In the genomic region with DNA sequence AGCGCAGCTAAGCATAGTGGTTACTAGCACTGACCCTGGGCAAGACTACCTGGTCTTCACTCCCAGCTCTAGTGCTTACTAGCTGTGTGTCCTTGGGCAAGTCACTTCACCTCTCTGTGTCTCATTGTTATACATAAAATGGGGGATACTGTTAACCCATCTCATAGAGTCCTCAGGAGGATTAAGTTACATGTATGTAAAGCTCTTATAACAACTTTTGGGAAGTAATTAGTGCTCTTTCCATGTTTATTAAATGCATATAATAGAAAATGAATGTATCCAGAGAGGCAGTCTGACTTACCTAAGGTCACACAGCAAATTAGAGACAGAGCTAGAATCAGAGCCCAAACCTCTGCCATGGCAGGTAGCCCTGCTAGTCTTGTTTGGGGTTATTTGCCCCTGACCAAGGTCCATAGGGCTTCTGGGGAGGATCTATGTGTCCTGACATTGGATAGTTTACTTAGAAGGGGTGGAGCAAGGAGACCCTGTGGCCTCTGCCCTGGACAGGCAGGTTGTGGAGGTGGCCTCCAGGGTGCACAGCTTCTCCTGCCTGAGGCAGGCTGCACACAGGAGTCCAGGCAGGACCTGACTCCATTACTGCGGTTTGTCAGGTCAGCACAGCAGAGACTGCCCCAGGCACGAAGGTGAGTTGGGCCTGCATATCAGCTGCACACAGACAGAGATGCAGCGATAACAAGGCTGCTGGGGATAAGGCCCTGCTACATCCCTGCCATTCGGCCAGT, we compare ENCODE assay signal across 1 cellular context.
A peak's percentile ranks its signal among the peaks of the same experiment; 100 is the strongest.
TF ChIP-seq lines count a peak whose summit lies in the region.

No MANE protein-coding gene starts in this region.

TF ChIP-seq in HepG2, 621 proteins besides CTCF, POLR2A, EP300 and RAD21 (continued from another document and continues in another):
- TF ChIP-seq, protein P1, sequence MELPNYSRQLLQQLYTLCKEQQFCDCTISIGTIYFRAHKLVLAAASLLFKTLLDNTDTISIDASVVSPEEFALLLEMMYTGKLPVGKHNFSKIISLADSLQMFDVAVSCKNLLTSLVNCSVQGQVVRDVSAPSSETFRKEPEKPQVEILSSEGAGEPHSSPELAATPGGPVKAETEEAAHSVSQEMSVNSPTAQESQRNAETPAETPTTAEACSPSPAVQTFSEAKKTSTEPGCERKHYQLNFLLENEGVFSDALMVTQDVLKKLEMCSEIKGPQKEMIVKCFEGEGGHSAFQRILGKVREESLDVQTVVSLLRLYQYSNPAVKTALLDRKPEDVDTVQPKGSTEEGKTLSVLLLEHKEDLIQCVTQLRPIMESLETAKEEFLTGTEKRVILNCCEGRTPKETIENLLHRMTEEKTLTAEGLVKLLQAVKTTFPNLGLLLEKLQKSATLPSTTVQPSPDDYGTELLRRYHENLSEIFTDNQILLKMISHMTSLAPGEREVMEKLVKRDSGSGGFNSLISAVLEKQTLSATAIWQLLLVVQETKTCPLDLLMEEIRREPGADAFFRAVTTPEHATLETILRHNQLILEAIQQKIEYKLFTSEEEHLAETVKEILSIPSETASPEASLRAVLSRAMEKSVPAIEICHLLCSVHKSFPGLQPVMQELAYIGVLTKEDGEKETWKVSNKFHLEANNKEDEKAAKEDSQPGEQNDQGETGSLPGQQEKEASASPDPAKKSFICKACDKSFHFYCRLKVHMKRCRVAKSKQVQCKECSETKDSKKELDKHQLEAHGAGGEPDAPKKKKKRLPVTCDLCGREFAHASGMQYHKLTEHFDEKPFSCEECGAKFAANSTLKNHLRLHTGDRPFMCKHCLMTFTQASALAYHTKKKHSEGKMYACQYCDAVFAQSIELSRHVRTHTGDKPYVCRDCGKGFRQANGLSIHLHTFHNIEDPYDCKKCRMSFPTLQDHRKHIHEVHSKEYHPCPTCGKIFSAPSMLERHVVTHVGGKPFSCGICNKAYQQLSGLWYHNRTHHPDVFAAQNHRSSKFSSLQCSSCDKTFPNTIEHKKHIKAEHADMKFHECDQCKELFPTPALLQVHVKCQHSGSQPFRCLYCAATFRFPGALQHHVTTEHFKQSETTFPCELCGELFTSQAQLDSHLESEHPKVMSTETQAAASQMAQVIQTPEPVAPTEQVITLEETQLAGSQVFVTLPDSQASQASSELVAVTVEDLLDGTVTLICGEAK (IDR thresholded peaks at IDR 0.05), result no peak
- TF ChIP-seq, protein P1 (CRISPR knock-in tag; IDR thresholded peaks at IDR 0.05), result peak; percentile 41; the same call in 1 of the 2 replicates
- TF ChIP-seq PAX8 (CRISPR knock-in tag; IDR thresholded peaks at IDR 0.05; ENCODE audit: borderline replicate concordance) (no peak), POLR2AphosphoS5 (IDR thresholded peaks at IDR 0.05; ENCODE audit: low read depth, low read length) (no peak), JUND (CRISPR knock-in tag; IDR thresholded peaks at IDR 0.05) (0 out of 2 replicates have a peak, but pooled peaks have one; percentile 51), NR2F6 (IDR thresholded peaks at IDR 0.05) (no peak), NR2F6 (CRISPR knock-in tag; IDR thresholded peaks at IDR 0.05) (peak; percentile 46; the same call in 1 of the 2 replicates), IRF2 (CRISPR knock-in tag; IDR thresholded peaks at IDR 0.05) (no peak), ZNF160 (CRISPR knock-in tag; IDR thresholded peaks at IDR 0.05) (peak; percentile 51; the same call in 1 of the 2 replicates), DPF2 (CRISPR knock-in tag; IDR thresholded peaks at IDR 0.05; ENCODE audit: borderline replicate concordance, low read depth) (0 out of 2 replicates have a peak, but pooled peaks have one; percentile 18), ZNF672 (CRISPR knock-in tag; IDR thresholded peaks at IDR 0.05) (no peak), ZMYM3 (CRISPR knock-in tag; IDR thresholded peaks at IDR 0.05) (peak; percentile 96), ZFX (CRISPR knock-in tag; IDR thresholded peaks at IDR 0.05; ENCODE audit: low read depth) (peak; percentile 50), RNF2 (conservative IDR thresholded peaks at IDR 0.05; ENCODE audit: low read depth) (no peak), BORCS8-MEF2B (CRISPR knock-in tag; IDR thresholded peaks at IDR 0.05) (0 out of 2 replicates have a peak, but pooled peaks have one; percentile 51), ZFP91 (CRISPR knock-in tag; IDR thresholded peaks at IDR 0.05; ENCODE audit: borderline replicate concordance) (0 out of 2 replicates have a peak, but pooled peaks have one; percentile 51), HIVEP1 (CRISPR knock-in tag; IDR thresholded peaks at IDR 0.05) (peak; percentile 30; the same call in 1 of the 2 replicates), ZNF124 (CRISPR knock-in tag; IDR thresholded peaks at IDR 0.05) (no peak), RCOR2 (CRISPR knock-in tag; IDR thresholded peaks at IDR 0.05) (peak; percentile 64; the same call in 1 of the 2 replicates), SP4 (CRISPR knock-in tag; IDR thresholded peaks at IDR 0.05) (peak; percentile 48; the same call in 1 of the 2 replicates), ZMYM4 (CRISPR knock-in tag; IDR thresholded peaks at IDR 0.05) (0 out of 2 replicates have a peak, but pooled peaks have one; percentile 46), ZNF768 (CRISPR knock-in tag; IDR thresholded peaks at IDR 0.05) (peak; percentile 93), ZNF891 (CRISPR knock-in tag; IDR thresholded peaks at IDR 0.05) (peak; percentile 52; the same call in 1 of the 2 replicates), RBM22 (optimal IDR thresholded peaks at IDR 0.05; ENCODE audit: low read length) (peak; percentile 61), HOXA9 (CRISPR knock-in tag; IDR thresholded peaks at IDR 0.05; ENCODE audit: borderline replicate concordance) (no peak), HMGXB4 (CRISPR knock-in tag; IDR thresholded peaks at IDR 0.05; ENCODE audit: borderline replicate concordance in 1 of 2, low read depth in 1 of 2) (0 out of 4 replicates have a peak, but pooled peaks of 1 of the 2 experiments have one; percentile 2), ZBTB7A (CRISPR knock-in tag; IDR thresholded peaks at IDR 0.05) (peak; percentile 62; the same call in 1 of the 2 replicates), CCDC6 (CRISPR knock-in tag; IDR thresholded peaks at IDR 0.05) (no peak), ZNF770 (CRISPR knock-in tag; IDR thresholded peaks at IDR 0.05) (0 out of 2 replicates have a peak, but pooled peaks have one; percentile 22), ZFYVE20 (CRISPR knock-in tag; IDR thresholded peaks at IDR 0.05; ENCODE audit: borderline replicate concordance, low read depth) (0 out of 2 replicates have a peak, but pooled peaks have one; percentile 58), AKAP8 (CRISPR knock-in tag; IDR thresholded peaks at IDR 0.05) (0 out of 2 replicates have a peak, but pooled peaks have one; percentile 37), HNF4A (CRISPR knock-in tag; IDR thresholded peaks at IDR 0.05) (peak; percentile 67)
- TF ChIP-seq, protein P2, sequence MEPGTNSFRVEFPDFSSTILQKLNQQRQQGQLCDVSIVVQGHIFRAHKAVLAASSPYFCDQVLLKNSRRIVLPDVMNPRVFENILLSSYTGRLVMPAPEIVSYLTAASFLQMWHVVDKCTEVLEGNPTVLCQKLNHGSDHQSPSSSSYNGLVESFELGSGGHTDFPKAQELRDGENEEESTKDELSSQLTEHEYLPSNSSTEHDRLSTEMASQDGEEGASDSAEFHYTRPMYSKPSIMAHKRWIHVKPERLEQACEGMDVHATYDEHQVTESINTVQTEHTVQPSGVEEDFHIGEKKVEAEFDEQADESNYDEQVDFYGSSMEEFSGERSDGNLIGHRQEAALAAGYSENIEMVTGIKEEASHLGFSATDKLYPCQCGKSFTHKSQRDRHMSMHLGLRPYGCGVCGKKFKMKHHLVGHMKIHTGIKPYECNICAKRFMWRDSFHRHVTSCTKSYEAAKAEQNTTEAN (CRISPR knock-in tag; conservative IDR thresholded peaks at IDR 0.05), result 0 out of 2 replicates have a peak, but pooled peaks have one; percentile 47
- TF ChIP-seq, protein P3, sequence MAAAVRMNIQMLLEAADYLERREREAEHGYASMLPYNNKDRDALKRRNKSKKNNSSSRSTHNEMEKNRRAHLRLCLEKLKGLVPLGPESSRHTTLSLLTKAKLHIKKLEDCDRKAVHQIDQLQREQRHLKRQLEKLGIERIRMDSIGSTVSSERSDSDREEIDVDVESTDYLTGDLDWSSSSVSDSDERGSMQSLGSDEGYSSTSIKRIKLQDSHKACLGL (CRISPR knock-in tag; IDR thresholded peaks at IDR 0.05), result no peak
- TF ChIP-seq, protein P4, sequence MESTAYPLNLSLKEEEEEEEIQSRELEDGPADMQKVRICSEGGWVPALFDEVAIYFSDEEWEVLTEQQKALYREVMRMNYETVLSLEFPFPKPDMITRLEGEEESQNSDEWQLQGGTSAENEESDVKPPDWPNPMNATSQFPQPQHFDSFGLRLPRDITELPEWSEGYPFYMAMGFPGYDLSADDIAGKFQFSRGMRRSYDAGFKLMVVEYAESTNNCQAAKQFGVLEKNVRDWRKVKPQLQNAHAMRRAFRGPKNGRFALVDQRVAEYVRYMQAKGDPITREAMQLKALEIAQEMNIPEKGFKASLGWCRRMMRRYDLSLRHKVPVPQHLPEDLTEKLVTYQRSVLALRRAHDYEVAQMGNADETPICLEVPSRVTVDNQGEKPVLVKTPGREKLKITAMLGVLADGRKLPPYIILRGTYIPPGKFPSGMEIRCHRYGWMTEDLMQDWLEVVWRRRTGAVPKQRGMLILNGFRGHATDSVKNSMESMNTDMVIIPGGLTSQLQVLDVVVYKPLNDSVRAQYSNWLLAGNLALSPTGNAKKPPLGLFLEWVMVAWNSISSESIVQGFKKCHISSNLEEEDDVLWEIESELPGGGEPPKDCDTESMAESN (CRISPR knock-in tag; conservative IDR thresholded peaks at IDR 0.05), result 0 out of 2 replicates have a peak, but pooled peaks have one; percentile 3
- TF ChIP-seq, protein P5, sequence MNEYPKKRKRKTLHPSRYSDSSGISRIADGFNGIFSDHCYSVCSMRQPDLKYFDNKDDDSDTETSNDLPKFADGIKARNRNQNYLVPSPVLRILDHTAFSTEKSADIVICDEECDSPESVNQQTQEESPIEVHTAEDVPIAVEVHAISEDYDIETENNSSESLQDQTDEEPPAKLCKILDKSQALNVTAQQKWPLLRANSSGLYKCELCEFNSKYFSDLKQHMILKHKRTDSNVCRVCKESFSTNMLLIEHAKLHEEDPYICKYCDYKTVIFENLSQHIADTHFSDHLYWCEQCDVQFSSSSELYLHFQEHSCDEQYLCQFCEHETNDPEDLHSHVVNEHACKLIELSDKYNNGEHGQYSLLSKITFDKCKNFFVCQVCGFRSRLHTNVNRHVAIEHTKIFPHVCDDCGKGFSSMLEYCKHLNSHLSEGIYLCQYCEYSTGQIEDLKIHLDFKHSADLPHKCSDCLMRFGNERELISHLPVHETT (CRISPR knock-in tag; conservative IDR thresholded peaks at IDR 0.05), result no peak
